In the genomic region with DNA sequence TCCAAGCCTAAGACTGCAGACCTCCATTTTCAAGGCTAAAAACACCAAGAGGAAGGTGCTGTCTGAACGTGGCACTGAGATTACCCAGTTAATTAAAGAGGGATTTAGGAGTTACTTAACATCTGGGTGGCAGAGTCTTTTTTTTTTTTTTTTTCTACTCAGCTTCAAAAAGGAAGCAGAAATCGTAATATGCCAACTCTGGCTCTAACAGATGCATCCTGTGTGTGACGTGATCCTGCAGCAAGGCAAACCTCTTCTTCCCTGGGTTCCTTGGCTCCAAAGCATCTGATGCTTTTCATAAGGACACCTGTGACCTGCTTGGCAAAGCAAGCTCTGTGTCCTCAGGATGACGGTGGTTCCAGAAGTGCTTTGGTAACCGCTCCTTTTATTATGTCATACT, we compare ENCODE assay signal across 12 cellular contexts.
DNase-seq lines count a peak whose midpoint lies in the region; ATAC-seq and TF ChIP-seq lines count a peak whose summit lies in the region.
"Had no signal": no experiment of that assay in that cellular context is flagged by ENCODE, and none has a peak within 500 bp of the region (broad histone marks: within the 10 kb centered on the region; RNA-seq: fewer than 3 reads in every experiment).

No MANE protein-coding gene starts in this region.

- peaks cover 11% of the 10 kb centered on the region; the same call in 1 of the 2 replicates for H3K27me3 ChIP-seq in BLaER1
- no peaks in the 10 kb centered on the region for H3K27me3 ChIP-seq in neural progenitor cell
- H3K27me3 ChIP-seq: BE2C had no signal

- H3K27ac Mint-ChIP-seq in neural progenitor cell = no peak overlapping the region

- peak overlapping the region; percentile 75 for H3K27ac ChIP-seq in BLaER1
- H3K27ac ChIP-seq in OCI-LY7 (ENCODE audit: low read depth, low read length, poor library complexity, severe bottlenecking) = peak overlapping the region; percentile 72
- H3K27ac ChIP-seq in neural progenitor cell = no peak overlapping the region

- H4K20me1 ChIP-seq in BLaER1 (no peaks in the 10 kb centered on the region), OCI-LY7 (ENCODE audit: insufficient read depth, low read length) (no peaks in the 10 kb centered on the region), neural progenitor cell (ENCODE audit: low read depth) (peaks cover 25% of the 10 kb centered on the region)

- peaks cover 7% of the 10 kb centered on the region for H3K36me3 Mint-ChIP-seq in neural progenitor cell

- H3F3A ChIP-seq in neural progenitor cell (ENCODE audit: low read depth) = peaks cover 23% of the 10 kb centered on the region

- no peak overlapping the region for H3K4me3 Mint-ChIP-seq in neural progenitor cell
- H3K4me3 Mint-ChIP-seq: H9 had no signal

- H3K4me1 Mint-ChIP-seq in neural progenitor cell = peaks cover 40% of the 10 kb centered on the region

- H3K4me3 ChIP-seq in BLaER1 (peak overlapping the region; percentile 3; the same call in 1 of the 2 replicates), OCI-LY7 (ENCODE audit: low read depth, low read length, poor library complexity, severe bottlenecking) (peak overlapping the region; percentile 39), neural progenitor cell (no peak overlapping the region)

- intact Hi-C loops in OCI-LY7 (cut with micrococcal nuclease; ENCODE audit: unreplicated experiment) = no loop called here

- peaks cover 2% of the 10 kb centered on the region for H3K27me3 Mint-ChIP-seq in neural progenitor cell (ENCODE audit: insufficient read depth, low read depth)

- no peaks in the 10 kb centered on the region for H3K9me3 ChIP-seq in BLaER1
- H3K9me3 ChIP-seq in OCI-LY7 (ENCODE audit: low read length) = no peaks in the 10 kb centered on the region
- H3K9me3 ChIP-seq in neural progenitor cell (ENCODE audit: low read depth) = no peaks in the 10 kb centered on the region
- H3K9me3 ChIP-seq: BE2C had no signal

- H3K79me2 ChIP-seq in OCI-LY7 (ENCODE audit: insufficient read depth, low read depth, low read length) (no peaks in the 10 kb centered on the region), neural progenitor cell (ENCODE audit: low read depth) (no peaks in the 10 kb centered on the region)

- no peak for ATAC-seq in HG03159 (IDR thresholded peaks at IDR 0.05; ENCODE audit: unreplicated experiment)
- no peak for ATAC-seq in activated CD4-positive, CD25-positive, alpha-beta regulatory T cell treated with anti-CD3 and anti-CD28 coated beads, Interleukin-2, amount 50 U/mL, for 24 hours

- H3K36me3 ChIP-seq in BLaER1 = no peaks in the 10 kb centered on the region
- H3K36me3 ChIP-seq in OCI-LY7 (ENCODE audit: insufficient read depth, low read length) = no peaks in the 10 kb centered on the region
- no peaks in the 10 kb centered on the region for H3K36me3 ChIP-seq in neural progenitor cell
- H3K36me3 ChIP-seq: BE2C had no signal

- peak; percentile 59 for DNase-seq in GDM1 (lab: John Stamatoyannopoulos, UW)
- peak; percentile 63 for DNase-seq in OCI-LY7 (ENCODE audit: low spot score)
- no peak for DNase-seq in neural progenitor cell (ENCODE audit: low spot score)
- no peak for DNase-seq in HUDEP-2 (lab: John Stamatoyannopoulos, UW; ENCODE audit: unreplicated experiment in 76 of 76)
- DNase-seq: BE2C, DMS79, EL, GOT3, H9 had no signal

- POLR2A ChIA-PET in OCI-LY7 (lab: Charles Lee) = interaction anchor here (0.7 kb wide), 1 partner anchor 273 kb away, joined by 5 read pairs; no protein-coding TSS in a partner anchor

- BruUV-seq in OCI-LY7 (replicated peaks; lab: Mats Ljungman, UMichigan) = no TSS peak

- H2AFZ ChIP-seq in OCI-LY7 (ENCODE audit: low read length) (peak overlapping the region; percentile 93), neural progenitor cell (replicated peaks) (no peak overlapping the region)

- H3K4me1 ChIP-seq in BLaER1 (peaks cover 46% of the 10 kb centered on the region), OCI-LY7 (ENCODE audit: insufficient read depth, low read length, poor library complexity, severe bottlenecking) (peaks cover 33% of the 10 kb centered on the region), neural progenitor cell (peaks cover 48% of the 10 kb centered on the region)
- H3K4me1 ChIP-seq: BE2C had no signal

- H3K9me3 Mint-ChIP-seq in neural progenitor cell = peaks cover 4% of the 10 kb centered on the region

- no peak for TF ChIP-seq CTCF in OCI-LY7 (conservative IDR thresholded peaks at IDR 0.05; ENCODE audit: low read length)
- no peak for TF ChIP-seq CTCF in neural progenitor cell (IDR thresholded peaks at IDR 0.05)

- H3K9me2 ChIP-seq in OCI-LY7 (ENCODE audit: insufficient read depth, low read length) = no peaks in the 10 kb centered on the region

- H3K9ac ChIP-seq in BLaER1 = peak overlapping the region; percentile 43
- no peak overlapping the region for H3K9ac ChIP-seq in neural progenitor cell

- peak overlapping the region; percentile 72 for H3K4me2 ChIP-seq in BLaER1
- H3K4me2 ChIP-seq in OCI-LY7 (ENCODE audit: low read length) = peak overlapping the region; percentile 67
- peak overlapping the region; percentile 54 for H3K4me2 ChIP-seq in neural progenitor cell

- CTCF ChIA-PET in OCI-LY7 (lab: Charles Lee; ENCODE audit: unreplicated experiment) = no interaction called here

Comparison
In these comparisons a context has a peak if more than half of its experiments do, and no peak if none do; other contexts are left out.
1. DNase-seq: peak in GDM1 (single experiment) and OCI-LY7 (single experiment); none in neural progenitor cell (single experiment) and HUDEP-2 (0 of 76).
2. Peak in every context shown above with its lines, with median percentiles within 50 percentile points of each other: H3K4me2 ChIP-seq.